Comparison of ENCODE assay signal across 29 cellular contexts in the genomic region with DNA sequence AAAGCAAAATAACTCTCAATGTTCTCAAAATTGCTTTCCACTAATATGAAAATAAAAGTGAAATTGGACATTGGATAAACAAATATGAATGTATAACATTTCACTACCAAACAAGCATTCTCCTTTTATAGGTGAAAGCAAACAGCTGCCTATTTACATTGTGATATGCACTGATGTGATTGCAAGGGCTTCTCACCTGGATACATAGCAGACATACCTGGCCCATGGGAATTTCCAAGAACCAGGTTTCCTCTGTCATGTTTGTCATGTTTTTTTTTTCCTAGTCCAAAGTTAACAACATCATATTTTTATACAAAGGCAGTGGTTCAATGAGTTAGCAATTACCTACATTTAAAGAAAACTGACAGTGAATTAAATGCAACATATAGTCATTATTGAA.
"Had no signal": no experiment of that assay in that cellular context is flagged by ENCODE, and none has a peak within 500 bp of the region (broad histone marks: within the 10 kb centered on the region; RNA-seq: fewer than 3 reads in every experiment).

No MANE protein-coding gene starts in this region.

- H3K27me3 ChIP-seq: colonic mucosa, gastroesophageal sphincter, tibial nerve had no signal

- H3K9ac ChIP-seq: parathyroid adenoma had no signal

- H3K4me1 ChIP-seq: colonic mucosa, gastroesophageal sphincter, parathyroid adenoma had no signal

- H3K9me3 ChIP-seq: colonic mucosa, gastroesophageal sphincter, tibial nerve had no signal

- H3K27ac Mint-ChIP-seq: activated naive CD8-positive, alpha-beta T cell; immature natural killer cell; naive thymus-derived CD8-positive, alpha-beta T cell; T-helper 2 cell treated with Interferon-gamma antibody and Interleukin-4, amounts not matched to agents 5 μg/mL and 100 μg/mL, for 36 hours had no signal

- H3K4me1 Mint-ChIP-seq: immature natural killer cell; naive thymus-derived CD8-positive, alpha-beta T cell had no signal

- H3K36me3 Mint-ChIP-seq: activated naive CD8-positive, alpha-beta T cell; immature natural killer cell; naive thymus-derived CD8-positive, alpha-beta T cell had no signal

- H3K27ac ChIP-seq: colonic mucosa, dorsolateral prefrontal cortex, gastroesophageal sphincter, parathyroid adenoma, tibial nerve had no signal

- H3K79me2 ChIP-seq: parathyroid adenoma had no signal

- DNase-seq: activated CD4-positive, alpha-beta T cell treated with anti-CD3 and anti-CD28 coated beads for 4 hours; activated CD4-positive, alpha-beta T cell treated with anti-CD3 and anti-CD28 coated beads, Interleukin-2, amount 50 U/mL, for 48 hours; activated CD8-positive, alpha-beta memory T cell treated with anti-CD3 and anti-CD28 coated beads for 24 hours; activated effector memory CD4-positive, alpha-beta T cell treated with Interleukin-2 at 50 U/mL for 16 hours; activated naive CD4-positive, alpha-beta T cell treated with Interleukin-2 at 50 U/mL for 16 hours; anterior cingulate cortex; cerebellar nuclear complex; colonic mucosa; dorsolateral prefrontal cortex; effector memory CD4-positive, alpha-beta T cell; head of caudate nucleus; hypothalamus; immature natural killer cell; kidney; left colon; mammary epithelial cell; midbrain; naive thymus-derived CD8-positive, alpha-beta T cell; occipital lobe; right cardiac atrium; stimulated activated CD4-positive, alpha-beta T cell treated with anti-CD3 and anti-CD28 coated beads, Interleukin-15, amount 100 ng/mL, for 24 hours; stimulated activated CD4-positive, alpha-beta T cell treated with anti-CD3 and anti-CD28 coated beads, Interleukin-2, amount 100 ng/mL, for 24 hours; stimulated activated naive CD4-positive, alpha-beta T cell had no signal

- H3K9me3 Mint-ChIP-seq: T-helper 2 cell treated with Interferon-gamma antibody and Interleukin-4, amounts not matched to agents 5 μg/mL and 100 μg/mL, for 36 hours had no signal

- ATAC-seq: gastroesophageal sphincter; left colon; naive thymus-derived CD8-positive, alpha-beta T cell; right cardiac atrium had no signal

- H3K4me3 ChIP-seq: colonic mucosa, dorsolateral prefrontal cortex, gastroesophageal sphincter, tibial nerve had no signal

- H3K36me3 ChIP-seq: colonic mucosa, gastroesophageal sphincter, tibial nerve had no signal

- H3K4me3 Mint-ChIP-seq: activated naive CD8-positive, alpha-beta T cell; immature natural killer cell; naive thymus-derived CD8-positive, alpha-beta T cell; neural crest cell; T-helper 2 cell treated with Interferon-gamma antibody and Interleukin-4, amounts not matched to agents 5 μg/mL and 100 μg/mL, for 36 hours had no signal
